Comparison of ENCODE assay signal across 17 cellular contexts in genomic region chr6:168650686-168651085, GRCh38.
"Had no signal": no experiment of that assay in that cellular context is flagged by ENCODE, and none has a peak within 500 bp of the region (broad histone marks: within the 10 kb centered on the region; RNA-seq: fewer than 3 reads in every experiment).

No MANE protein-coding gene starts in this region.

- H3K79me2 ChIP-seq: parathyroid adenoma had no signal

- H3K27me3 ChIP-seq: right atrium auricular region had no signal

- H3K9me3 ChIP-seq: right atrium auricular region had no signal

- H3K36me3 Mint-ChIP-seq: stimulated activated effector memory CD8-positive, alpha-beta T cell treated with anti-CD3 and anti-CD28 coated beads, Interleukin-12 subunit alpha, Interleukin-12 subunit beta, amount 100 ng/mL, for 72 hours had no signal

- H3K4me1 Mint-ChIP-seq: stimulated activated effector memory CD8-positive, alpha-beta T cell treated with anti-CD3 and anti-CD28 coated beads, Interleukin-12 subunit alpha, Interleukin-12 subunit beta, amount 100 ng/mL, for 72 hours had no signal

- H3K27ac ChIP-seq: parathyroid adenoma, right atrium auricular region had no signal

- H3K9me3 Mint-ChIP-seq: endodermal cell; stimulated activated effector memory CD8-positive, alpha-beta T cell treated with anti-CD3 and anti-CD28 coated beads, Interleukin-12 subunit alpha, Interleukin-12 subunit beta, amount 100 ng/mL, for 72 hours had no signal

- H3K4me1 ChIP-seq: parathyroid adenoma had no signal

- H2AFZ ChIP-seq: parathyroid adenoma had no signal

- ATAC-seq: left colon; SK-N-SH treated with all-trans-retinoic acid at 6 μM for 48 hours; stimulated activated effector memory CD8-positive, alpha-beta T cell treated with anti-CD3 and anti-CD28 coated beads, Interleukin-12 subunit alpha, Interleukin-12 subunit beta, amount 100 ng/mL, for 72 hours had no signal

- H3K36me3 ChIP-seq: right atrium auricular region had no signal

- DNase-seq: activated CD4-positive, alpha-beta T cell treated with anti-CD3 and anti-CD28 coated beads, Interleukin-2, amount 50 U/mL, for 1 hour; activated CD4-positive, CD25-positive, alpha-beta regulatory T cell; activated naive CD4-positive, alpha-beta T cell treated with anti-CD3 and anti-CD28 coated beads, Interleukin-2, amount 50 U/mL, for 16 hours; endodermal cell; glutamatergic neuron; left colon; mesendoderm had no signal

- H3K4me3 Mint-ChIP-seq: dendritic cell treated with granulocyte-macrophage colony-stimulating factor and Interleukin-4, amounts not matched to agents 40 ng/mL and 50 ng/mL, for 4 days; endodermal cell; neural crest cell; stimulated activated effector memory CD8-positive, alpha-beta T cell treated with anti-CD3 and anti-CD28 coated beads, Interleukin-12 subunit alpha, Interleukin-12 subunit beta, amount 100 ng/mL, for 72 hours; T-helper 1 cell treated with Interleukin-12 subunit alpha and Interleukin-12 subunit beta and Interleukin-4 antibody, amounts not matched to agents 30 μg/mL and 1 μg/mL, for 36 hours; type B pancreatic cell had no signal

- H3K4me2 ChIP-seq: smooth muscle cell had no signal

- H3K27ac Mint-ChIP-seq: activated T-helper 2 cell treated with anti-CD3 and anti-CD28 coated beads, Interferon-gamma antibody, Interleukin-2, Interleukin-4, amounts not matched to agents 10 μg/mL and 5 μg/mL and 100 μg/mL, durations not matched to agents 14 hours and 24 hours and 36 hours; dendritic cell treated with granulocyte-macrophage colony-stimulating factor and Interleukin-4, amounts not matched to agents 40 ng/mL and 50 ng/mL, for 4 days; endodermal cell; stimulated activated effector memory CD8-positive, alpha-beta T cell treated with anti-CD3 and anti-CD28 coated beads, Interleukin-12 subunit alpha, Interleukin-12 subunit beta, amount 100 ng/mL, for 72 hours; T-helper 1 cell treated with Interleukin-12 subunit alpha and Interleukin-12 subunit beta and Interleukin-4 antibody, amounts not matched to agents 30 μg/mL and 1 μg/mL, for 36 hours; type B pancreatic cell had no signal

- H3K4me3 ChIP-seq: right atrium auricular region, smooth muscle cell had no signal

- H3K27me3 Mint-ChIP-seq: dendritic cell treated with granulocyte-macrophage colony-stimulating factor and Interleukin-4, amounts not matched to agents 40 ng/mL and 50 ng/mL, for 4 days had no signal
